In genomic region chr5:19928556-19929421, GRCh38 we compare ENCODE assay signal across 10 cellular contexts. TPM values are rescaled to one million over a fixed set of nuclear protein-coding genes. Genes with fewer than 3 reads are reported as not detected.
DNase-seq lines count a peak whose midpoint lies in the region; ATAC-seq and TF ChIP-seq lines count a peak whose summit lies in the region.
"Had no signal": no experiment of that assay in that cellular context is flagged by ENCODE, and none has a peak within 500 bp of the region (broad histone marks: within the 10 kb centered on the region; RNA-seq: fewer than 3 reads in every experiment).

No MANE protein-coding gene starts in this region.

- DNase-seq in EH (ENCODE audit: low read depth) (peak; percentile 86), HPDE6-E6E7 (ENCODE audit: extremely low spot score) (peak; percentile 67), WERI-Rb-1 (peak; percentile 38), kidney epithelial cell (ENCODE audit: low read depth) (peak; percentile 81), left colon (no peak), vagina (ENCODE audit: extremely low spot score in 2 of 2) (no peak), HuH-7 (ENCODE audit: low spot score) (no peak)
- no peak for DNase-seq in stimulated activated CD4-positive, alpha-beta T cell treated with anti-CD3 and anti-CD28 coated beads, Interleukin-15, amount 100 ng/mL, for 24 hours
- DNase-seq: naive thymus-derived CD4-positive, alpha-beta T cell had no signal

- intact Hi-C loops in left colon (cut with DNase I, micrococcal nuclease): no loop called here
- intact Hi-C loops in vagina (cut with DNase I): no loop called here

- H3K36me3 ChIP-seq in WERI-Rb-1: no peaks in the 10 kb centered on the region
- no peaks in the 10 kb centered on the region for H3K36me3 ChIP-seq in kidney epithelial cell (ENCODE audit: control insufficient read depth, insufficient read depth, low read length)
- H3K36me3 ChIP-seq in vagina: no peaks in the 10 kb centered on the region

- H3K4me1 ChIP-seq in vagina: peaks cover 13% of the 10 kb centered on the region

- no peak for ATAC-seq in left colon
- ATAC-seq: naive thymus-derived CD4-positive, alpha-beta T cell had no signal

- H3K27me3 ChIP-seq in WERI-Rb-1 (ENCODE audit: insufficient read depth, low read depth, severe bottlenecking): no peaks in the 10 kb centered on the region
- no peaks in the 10 kb centered on the region for H3K27me3 ChIP-seq in kidney epithelial cell (ENCODE audit: control insufficient read depth, insufficient read depth, low read length)
- no peaks in the 10 kb centered on the region for H3K27me3 ChIP-seq in vagina

- H3K4me3 ChIP-seq in WERI-Rb-1 (ENCODE audit: low read depth, low read length) (no peak overlapping the region), kidney epithelial cell (ENCODE audit: low read depth, low read length) (no peak overlapping the region), vagina (no peak overlapping the region)

- H3K27ac ChIP-seq in WERI-Rb-1 (no peak overlapping the region), vagina (no peak overlapping the region)
- H3K27ac ChIP-seq: VCaP had no signal

- TF ChIP-seq CTCF in WERI-Rb-1 (IDR thresholded peaks at IDR 0.05; ENCODE audit: low read depth, low read length): no peak
- TF ChIP-seq CTCF in kidney epithelial cell (IDR thresholded peaks at IDR 0.05; ENCODE audit: insufficient read depth, low read length, poor library complexity, severe bottlenecking): no peak
- no peak for TF ChIP-seq CTCF in vagina (IDR thresholded peaks at IDR 0.05)

- H3K9me3 ChIP-seq in WERI-Rb-1 (ENCODE audit: severe bottlenecking): no peaks in the 10 kb centered on the region
- no peaks in the 10 kb centered on the region for H3K9me3 ChIP-seq in vagina

- no peak for TF ChIP-seq POLR2A in vagina (IDR thresholded peaks at IDR 0.05)

RNA-seq across cellular contexts. Expression of gene CDH18, which starts 59.2 kb away (rescaled TPM):
- total RNA-seq in kidney epithelial cell (0.21 TPM in 1 of 2 replicates, not detected in the other), left colon (not detected), vagina (not detected)
- total RNA-seq: naive thymus-derived CD4-positive, alpha-beta T cell had no signal

Comparison
In these comparisons a context has a peak if more than half of its experiments do, and no peak if none do; other contexts are left out.
1. DNase-seq: peak in EH (single experiment), HPDE6-E6E7 (single experiment), WERI-Rb-1 (single experiment) and kidney epithelial cell (single experiment); none in left colon (0 of 2), vagina (0 of 2), stimulated activated CD4-positive, alpha-beta T cell treated with anti-CD3 and anti-CD28 coated beads, Interleukin-15, amount 100 ng/mL, for 24 hours (single experiment) and HuH-7 (single experiment).